Comparison of ENCODE assay signal across 24 cellular contexts in the genomic region with DNA sequence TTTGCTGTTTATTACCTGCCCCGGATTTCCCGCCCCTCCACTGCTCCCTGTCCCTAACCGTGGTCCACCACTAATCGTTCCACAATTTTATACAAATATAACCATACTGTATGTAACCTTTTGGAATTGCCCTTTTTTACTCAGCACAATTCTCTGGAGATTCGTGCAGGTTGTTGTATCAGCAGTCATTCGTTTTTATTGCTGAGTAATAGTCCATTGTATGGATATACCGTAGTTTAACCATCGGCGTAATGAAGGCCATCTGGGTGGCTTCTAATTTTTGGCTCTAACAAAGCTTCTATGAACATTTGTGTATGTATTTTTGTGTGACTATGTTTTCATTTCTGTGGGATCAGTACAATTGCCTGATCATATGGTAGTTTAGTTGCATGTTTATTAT. TPM values are rescaled to one million over a fixed set of nuclear protein-coding genes. Genes with fewer than 3 reads are reported as not detected.
DNase-seq lines count a peak whose midpoint lies in the region; ATAC-seq, FAIRE-seq and TF ChIP-seq lines count a peak whose summit lies in the region.
"Had no signal": no experiment of that assay in that cellular context is flagged by ENCODE, and none has a peak within 500 bp of the region (broad histone marks: within the 10 kb centered on the region; RNA-seq: fewer than 3 reads in every experiment).

No MANE protein-coding gene starts in this region.

- H3K9me3 Mint-ChIP-seq in CD14-positive monocyte (peaks cover 0 to 2% (median 0%) of the 10 kb centered on the region in 7 donors), nephron progenitor cell (peaks cover 84% of the 10 kb centered on the region)
- peaks cover 16% of the 10 kb centered on the region for H3K9me3 Mint-ChIP-seq in activated CD8-positive, alpha-beta T cell treated with anti-CD3 and anti-CD28 coated beads, Interleukin-2, amount 10 ng/mL, durations not matched to agents 7 days and 5 days (ENCODE audit: insufficient read depth)
- H3K9me3 Mint-ChIP-seq: CD8-positive, alpha-beta memory T cell had no signal

- H3K9ac ChIP-seq in OCI-LY3 (ENCODE audit: low read length) (no peak overlapping the region), K562 (ENCODE audit: insufficient read depth in 1 of 2, low read depth in 2 of 2, low read length in 2 of 2) (no peak overlapping the region)
- H3K9ac ChIP-seq: GM23248 had no signal

- in situ Hi-C loops in K562 (cut with MboI) = no loop called here

- no peak for TF ChIP-seq RAD21 in K562 (CRISPR knock-in tag; conservative IDR thresholded peaks at IDR 0.05 in 1 of 2, IDR thresholded peaks at IDR 0.05 in 1 of 2)

- no peak overlapping the region for H3K4me3 ChIP-seq in OCI-LY3 (ENCODE audit: low read length)
- H3K4me3 ChIP-seq in K562 = no peak overlapping the region
- H3K4me3 ChIP-seq: GM23248, HAP-1, SJCRH30 had no signal

- H3K4me1 Mint-ChIP-seq in CD14-positive monocyte (peaks cover 43% of the 10 kb centered on the region), nephron progenitor cell (no peaks in the 10 kb centered on the region)
- H3K4me1 Mint-ChIP-seq in activated CD8-positive, alpha-beta T cell treated with anti-CD3 and anti-CD28 coated beads, Interleukin-2, amount 10 ng/mL, durations not matched to agents 7 days and 5 days (ENCODE audit: low read depth) = peaks cover 49% of the 10 kb centered on the region

- TF ChIP-seq POLR2A in K562 (conservative IDR thresholded peaks at IDR 0.05) = no peak

- H3K27ac ChIP-seq in OCI-LY3 (ENCODE audit: low read length) (peak overlapping the region; percentile 85), K562 (ENCODE audit: extremely low read depth, low read depth, low read length) (no peak overlapping the region)
- H3K27ac ChIP-seq: GM23248, SJCRH30 had no signal

- H3K9me3 ChIP-seq in OCI-LY3 (ENCODE audit: insufficient read depth, low read length) (no peaks in the 10 kb centered on the region; the same call in 1 of the 2 replicates), K562 (replicated peaks; ENCODE audit: control insufficient read depth, insufficient read depth, low read depth, low read length) (peaks cover 9% of the 10 kb centered on the region)
- H3K9me3 ChIP-seq: HAP-1, SJCRH30 had no signal

- H3K27me3 Mint-ChIP-seq in CD14-positive monocyte (ENCODE audit: low read depth in 3 of 3) = peaks cover 0 to 3% (median 0%) of the 10 kb centered on the region in 3 donors
- peaks cover 8% of the 10 kb centered on the region for H3K27me3 Mint-ChIP-seq in nephron progenitor cell (ENCODE audit: low read depth, poor library complexity)
- peaks cover 6% of the 10 kb centered on the region for H3K27me3 Mint-ChIP-seq in activated CD8-positive, alpha-beta T cell treated with anti-CD3 and anti-CD28 coated beads, Interleukin-2, amount 10 ng/mL, durations not matched to agents 7 days and 5 days (ENCODE audit: low read depth)
- H3K27me3 Mint-ChIP-seq: CD8-positive, alpha-beta memory T cell had no signal

- H3K27me3 ChIP-seq in OCI-LY3 (ENCODE audit: low read depth, low read length) (no peaks in the 10 kb centered on the region), K562 (ENCODE audit: control insufficient read depth in 2 of 2, insufficient read depth in 2 of 2, low read length in 2 of 2) (no peaks in the 10 kb centered on the region)
- H3K27me3 ChIP-seq: SJCRH30 had no signal

- peak overlapping the region; percentile 63; the same call in 1 of the 2 replicates for H3K4me2 ChIP-seq in OCI-LY3 (ENCODE audit: low read length)
- H3K4me2 ChIP-seq in K562 (ENCODE audit: insufficient read depth, low read length) = no peak overlapping the region

- H3K9me1 ChIP-seq in K562 (ENCODE audit: control insufficient read depth, insufficient read depth, low read length) = no peaks in the 10 kb centered on the region

- WGBS in K562 (ENCODE audit: insufficient coverage, low coverage, missing lambda C conversion rate) = 91% methylated on average over 9 of the region's 9 CpGs

- no peak for FAIRE-seq in K562 (lab: Jason Lieb, UNC)
- FAIRE-seq: D721Med had no signal

- intact Hi-C loops in CD14-positive monocyte (cut with micrococcal nuclease) = loop anchor here in 1 of 2 donors (10.0 kb wide), 1 partner anchor 53 kb away; a partner anchor contains a TSS
- intact Hi-C loops in K562 (cut with micrococcal nuclease) = no loop called here

- H3K4me1 ChIP-seq in OCI-LY3 (ENCODE audit: low read length) (peaks cover 99% of the 10 kb centered on the region), K562 (replicated peaks in 1 of 2; ENCODE audit: control insufficient read depth in 2 of 2, insufficient read depth in 2 of 2, low read length in 2 of 2) (no peaks in the 10 kb centered on the region)
- H3K4me1 ChIP-seq: HAP-1, SJCRH30 had no signal

- BruUV-seq in K562 (replicated peaks; lab: Mats Ljungman, UMichigan) = no TSS peak

- no peak for TF ChIP-seq EP300 in K562 (IDR thresholded peaks at IDR 0.05; ENCODE audit: low read length)

- peak overlapping the region in 6 of 7 donors; percentile 80 to 93 (median 88) for H3K27ac Mint-ChIP-seq in CD14-positive monocyte
- H3K27ac Mint-ChIP-seq in nephron progenitor cell = peak overlapping the region; percentile 20
- no peak overlapping the region for H3K27ac Mint-ChIP-seq in activated CD8-positive, alpha-beta T cell treated with anti-CD3 and anti-CD28 coated beads, Interleukin-2, amount 10 ng/mL, durations not matched to agents 7 days and 5 days
- H3K27ac Mint-ChIP-seq: CD8-positive, alpha-beta memory T cell had no signal

- POLR2A ChIA-PET in K562 (lab: Yijun Ruan, JAX) = no interaction called here
- POLR2A ChIA-PET in activated CD8-positive, alpha-beta T cell treated with anti-CD3 and anti-CD28 coated beads, Interleukin-2, amount 10 ng/mL, durations not matched to agents 7 days and 5 days (lab: Charles Lee) = no interaction called here

- H2AFZ ChIP-seq in OCI-LY3 (ENCODE audit: low read depth, low read length) = no peak overlapping the region
- H2AFZ ChIP-seq in K562 (ENCODE audit: low read depth, low read length) = no peak overlapping the region
- H2AFZ ChIP-seq: GM23248 had no signal

- H4K20me1 ChIP-seq in OCI-LY3 (ENCODE audit: insufficient read depth, low read length) (peaks cover 8% of the 10 kb centered on the region), K562 (replicated peaks; ENCODE audit: control insufficient read depth, insufficient read depth, low read length) (no peaks in the 10 kb centered on the region)

- ATAC-seq in K562 (no peak), GM18511 (IDR thresholded peaks at IDR 0.05; ENCODE audit: unreplicated experiment) (no peak)
- ATAC-seq in activated CD8-positive, alpha-beta T cell treated with anti-CD3 and anti-CD28 coated beads, Interleukin-2, amount 10 ng/mL, durations not matched to agents 7 days and 5 days = no peak
- ATAC-seq: Panc1 had no signal

- H3K36me3 ChIP-seq in OCI-LY3 (replicated peaks; ENCODE audit: low read depth, low read length) (peaks cover 21% of the 10 kb centered on the region), K562 (ENCODE audit: control insufficient read depth, insufficient read depth, low read length) (peaks cover 3% of the 10 kb centered on the region; the same call in 1 of the 3 replicates)
- H3K36me3 ChIP-seq: HAP-1 had no signal

- CTCF ChIA-PET in K562 (lab: Yijun Ruan, JAX; ENCODE audit: low intra/inter-chr PET ratio) = no interaction called here
- CTCF ChIA-PET in activated CD8-positive, alpha-beta T cell treated with anti-CD3 and anti-CD28 coated beads, Interleukin-2, amount 10 ng/mL, durations not matched to agents 7 days and 5 days (lab: Charles Lee) = no interaction called here

- H3K4me3 Mint-ChIP-seq in CD14-positive monocyte (no peak overlapping the region), nephron progenitor cell (no peak overlapping the region)
- no peak overlapping the region for H3K4me3 Mint-ChIP-seq in activated CD8-positive, alpha-beta T cell treated with anti-CD3 and anti-CD28 coated beads, Interleukin-2, amount 10 ng/mL, durations not matched to agents 7 days and 5 days

- peaks cover 98% of the 10 kb centered on the region for H3K79me2 ChIP-seq in OCI-LY3 (ENCODE audit: low read length)
- peaks cover 96% of the 10 kb centered on the region for H3K79me2 ChIP-seq in K562 (ENCODE audit: control insufficient read depth, insufficient read depth, low read length)

- DNase-seq in CD14-positive monocyte (ENCODE audit: low spot score) (no peak), K562 (ENCODE audit: extremely low read depth in 1 of 4, low spot score in 3 of 4) (no peak), nephron progenitor cell (no peak), T-helper 9 cell (no peak), NCI-H2081 treated with DMSO at 0.1 percent for 48 hours (lab: John Stamatoyannopoulos, UW) (no peak)
- DNase-seq in activated CD8-positive, alpha-beta T cell treated with anti-CD3 and anti-CD28 coated beads, Interleukin-2, amount 10 ng/mL, durations not matched to agents 7 days and 5 days = no peak
- DNase-seq: ACHN; C1 segment of cervical spinal cord; CD8-positive, alpha-beta memory T cell; DMS53; GM23248; KG1; NCI-H1092 treated with DMSO at 0.1 percent for 48 hours; NCI-H1436 treated with DMSO at 0.1 percent for 48 hours; NCI-H1930; NCI-H226; NCI-H510A treated with DMSO at 0.1 percent for 48 hours; NCI-H748 treated with DMSO at 0.1 percent for 48 hours; SJCRH30 had no signal

- H3K36me3 Mint-ChIP-seq in CD14-positive monocyte = peaks cover 4 to 5% of the 10 kb centered on the region in 2 donors
- H3K36me3 Mint-ChIP-seq in nephron progenitor cell (ENCODE audit: low read depth) = peaks cover 97% of the 10 kb centered on the region
- H3K36me3 Mint-ChIP-seq in activated CD8-positive, alpha-beta T cell treated with anti-CD3 and anti-CD28 coated beads, Interleukin-2, amount 10 ng/mL, durations not matched to agents 7 days and 5 days (ENCODE audit: low read depth) = peaks cover 24% of the 10 kb centered on the region

- TF ChIP-seq CTCF in CD14-positive monocyte (IDR thresholded peaks at IDR 0.05) (no peak), OCI-LY3 (IDR thresholded peaks at IDR 0.05; ENCODE audit: low read depth, low read length) (no peak), K562 (IDR thresholded peaks at IDR 0.05 in 2 of 3, conservative IDR thresholded peaks at IDR 0.05 in 1 of 3; ENCODE audit: insufficient read depth in 2 of 3, low read depth in 1 of 3, low read length in 3 of 3) (no peak), nephron progenitor cell (IDR thresholded peaks at IDR 0.05) (no peak)

RNA-seq across cellular contexts. Expression of a gene that starts 50.0 kb away (rescaled TPM):
- polyA plus RNA-seq in CD14-positive monocyte (10 to 100 TPM; 12.8 to 15.4 TPM), K562 (2011; rRNA removed) (90.5 and 103 TPM in 2 replicates), K562 (2014; fragmentation: Illumina TruSeq; extraction: Trizol) (95.8 and 111 TPM in 2 replicates), K562 (2014; fragmentation: Nextera tagmentation; extraction: Ambion mirVana) (10 to 100 TPM; 84.6 to 86.7 TPM), K562 (2014; rRNA removed) (104 and 122 TPM in 2 replicates)
- 52.8 and 60.6 TPM in 2 replicates for total RNA-seq in K562 (2011; cell fraction: chromatin; rRNA removed; ENCODE audit: low replicate concordance)
- 42.2 and 49.3 TPM in 2 replicates for total RNA-seq in K562 (2011; cell fraction: nucleolus; rRNA removed)
- total RNA-seq in K562 (2011; cell fraction: nucleoplasm; rRNA removed) = 54.6 and 75.2 TPM in 2 replicates
- total RNA-seq in K562 (2014; rRNA removed) (145 and 159 TPM in 2 replicates), K562 (2014; rRNA removed; fragmentation: Illumina TruSeq; extraction: Trizol) (59.0 and 78.5 TPM in 2 replicates), K562 (2015; rRNA removed; fragmentation: Illumina TruSeq; extraction: Trizol) (71.6 and 73.9 TPM in 2 replicates), K562 (2021) (95.9 and 98.2 TPM in 2 replicates)
- polyA plus RNA-seq in K562 (2011; cell fraction: cytosol; rRNA removed) = 121 and 167 TPM in 2 replicates
- polyA plus RNA-seq in K562 (2011; cell fraction: nucleus; rRNA removed) = 54.4 and 62.7 TPM in 2 replicates
- 49.6 and 96.6 TPM in 2 replicates for polyA plus RNA-seq in K562 (2012)
- polyA minus RNA-seq in K562 (2011; rRNA and poly(A)+ RNA removed) = 98.7 and 137 TPM in 2 replicates
- 61.1 and 70.9 TPM in 2 replicates for polyA minus RNA-seq in K562 (2011; cell fraction: cytosol; rRNA and poly(A)+ RNA removed)
- polyA minus RNA-seq in K562 (2011; cell fraction: nucleus; rRNA and poly(A)+ RNA removed) = 28.7 and 32.3 TPM in 2 replicates
- 10 to 100 TPM; 28.4 to 32.4 TPM for total RNA-seq in activated CD8-positive, alpha-beta T cell treated with anti-CD3 and anti-CD28 coated beads, Interleukin-2, amount 10 ng/mL, durations not matched to agents 7 days and 5 days
